ENCODE assay signal across 11 cellular contexts in the genomic region with DNA sequence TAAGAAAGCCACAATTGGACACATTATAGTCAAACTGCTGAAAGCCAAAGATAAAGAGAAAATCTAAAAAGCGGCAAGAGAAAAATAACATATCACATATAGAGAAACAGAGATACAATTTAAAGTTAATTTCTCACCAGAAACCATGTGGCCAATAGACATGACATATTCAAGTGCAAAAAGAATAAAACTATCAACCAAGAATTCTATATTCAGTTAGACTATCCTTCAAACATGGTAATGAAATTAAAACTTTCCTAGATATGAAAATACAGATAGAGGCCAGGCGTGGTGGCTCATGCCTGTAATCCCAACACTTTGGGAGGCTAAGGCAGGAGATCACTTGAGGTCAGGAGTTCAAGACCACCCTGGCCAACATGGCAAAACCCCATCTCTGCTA.
"Had no signal": no experiment of that assay in that cellular context is flagged by ENCODE, and none has a peak within 500 bp of the region (broad histone marks: within the 10 kb centered on the region; RNA-seq: fewer than 3 reads in every experiment).

No MANE protein-coding gene starts in this region.

- H3K4me1 ChIP-seq: HAP-1 had no signal

- H3K27ac ChIP-seq: GM23248 had no signal

- H3K36me3 ChIP-seq: HAP-1 had no signal

- DNase-seq: GM23248, GOT3, H7, H9, HCEC 1CT, HFFc6 had no signal

- ATAC-seq: GM23338, HCT116 had no signal

- H3K9me3 ChIP-seq: HAP-1 had no signal

- H2AFZ ChIP-seq: GM23248, GM23338 had no signal

- H3K4me3 ChIP-seq: GM23248, GM23338, HAP-1 had no signal

- H3K4me2 ChIP-seq: GM23338 had no signal

- FAIRE-seq: H1, H54 had no signal

- H3K9ac ChIP-seq: GM23248 had no signal
